ENCODE assay signal across 33 cellular contexts in genomic region chr22:23744485-23744884, GRCh38. TPM values are rescaled to one million over a fixed set of nuclear protein-coding genes. Genes with fewer than 3 reads are reported as not detected.
"Had no signal": no experiment of that assay in that cellular context is flagged by ENCODE, and none has a peak within 500 bp of the region (broad histone marks: within the 10 kb centered on the region; RNA-seq: fewer than 3 reads in every experiment).

No MANE protein-coding gene starts in this region.

- DNase-seq: activated CD4-positive, alpha-beta T cell treated with anti-CD3 and anti-CD28 coated beads for 1 hour; activated CD4-positive, alpha-beta T cell treated with anti-CD3 and anti-CD28 coated beads for 4 hours; activated CD4-positive, alpha-beta T cell treated with anti-CD3 and anti-CD28 coated beads, Interleukin-2, amount 10 ng/mL, durations not matched to agents 7 days and 5 days; activated CD4-positive, alpha-beta T cell treated with anti-CD3 and anti-CD28 coated beads, Interleukin-2, amount 50 U/mL, for 48 hours; activated CD8-positive, alpha-beta memory T cell treated with anti-CD3 and anti-CD28 coated beads for 24 hours; activated CD8-positive, alpha-beta T cell treated with anti-CD3 and anti-CD28 coated beads for 36 hours; activated effector memory CD4-positive, alpha-beta T cell treated with Interleukin-2 at 50 U/mL for 16 hours; activated gamma-delta T cell treated with Interleukin-2 at 50 U/mL for 16 hours; activated naive CD4-positive, alpha-beta T cell treated with anti-CD3 and anti-CD28 coated beads, Interleukin-2, amount 50 U/mL, for 16 hours; activated naive CD4-positive, alpha-beta T cell treated with Interleukin-2 at 50 U/mL for 16 hours; activated T-cell treated with anti-CD3 and anti-CD28 coated beads, Interleukin-2, amount 50 U/mL, for 4 hours; amniotic stem cell; body of pancreas; dorsolateral prefrontal cortex; effector memory CD4-positive, alpha-beta T cell; endodermal cell; erythroblast; glutamatergic neuron; heart left ventricle; T-helper 1 cell; T-helper 17 cell; T1000 had no signal

- H3K27me3 ChIP-seq: body of pancreas, dorsolateral prefrontal cortex, esophagus muscularis mucosa, heart left ventricle had no signal

- H3K4me1 Mint-ChIP-seq: activated CD4-positive, alpha-beta T cell treated with anti-CD3 and anti-CD28 coated beads, Interleukin-2, amount 10 ng/mL, durations not matched to agents 7 days and 5 days; endodermal cell; T-helper 17 cell had no signal

- FAIRE-seq: frontal cortex had no signal

- H3K4me3 ChIP-seq: body of pancreas, coronary artery, dorsolateral prefrontal cortex, esophagus muscularis mucosa, heart left ventricle had no signal

- H3K9me3 ChIP-seq: body of pancreas had no signal

- H3K27ac Mint-ChIP-seq: activated CD4-positive, alpha-beta T cell treated with anti-CD3 and anti-CD28 coated beads, Interleukin-2, amount 10 ng/mL, durations not matched to agents 7 days and 5 days; activated CD8-positive, alpha-beta T cell treated with anti-CD3 and anti-CD28 coated beads for 36 hours; activated naive CD8-positive, alpha-beta T cell; activated T-helper 17 cell treated with anti-CD3 and anti-CD28 coated beads, Interleukin-2, amount 50 U/mL, for 72 hours; dendritic cell treated with granulocyte-macrophage colony-stimulating factor and Interleukin-4, amounts not matched to agents 40 ng/mL and 50 ng/mL, for 4 days; endodermal cell; T-helper 17 cell; T-helper 2 cell treated with Interferon-gamma antibody and Interleukin-4, amounts not matched to agents 5 μg/mL and 100 μg/mL, for 36 hours had no signal

- H3K4me3 Mint-ChIP-seq: activated CD4-positive, alpha-beta T cell treated with anti-CD3 and anti-CD28 coated beads, Interleukin-2, amount 10 ng/mL, durations not matched to agents 7 days and 5 days; activated CD8-positive, alpha-beta T cell treated with anti-CD3 and anti-CD28 coated beads for 36 hours; activated naive CD8-positive, alpha-beta T cell; activated T-cell treated with anti-CD3 and anti-CD28 coated beads, Interleukin-2, amount 50 U/mL, for 4 hours; activated T-helper 17 cell treated with anti-CD3 and anti-CD28 coated beads, Interleukin-2, amount 50 U/mL, for 72 hours; central memory CD8-positive, alpha-beta T cell; dendritic cell treated with granulocyte-macrophage colony-stimulating factor and Interleukin-4, amounts not matched to agents 40 ng/mL and 50 ng/mL, for 4 days; endodermal cell; T-helper 17 cell; T-helper 2 cell treated with Interferon-gamma antibody and Interleukin-4, amounts not matched to agents 5 μg/mL and 100 μg/mL, for 36 hours had no signal

- H3K27me3 Mint-ChIP-seq: activated CD4-positive, alpha-beta T cell treated with anti-CD3 and anti-CD28 coated beads, Interleukin-2, amount 10 ng/mL, durations not matched to agents 7 days and 5 days; activated CD8-positive, alpha-beta T cell treated with anti-CD3 and anti-CD28 coated beads for 36 hours; activated naive CD8-positive, alpha-beta T cell; activated T-helper 17 cell treated with anti-CD3 and anti-CD28 coated beads, Interleukin-2, amount 50 U/mL, for 72 hours; central memory CD8-positive, alpha-beta T cell; dendritic cell treated with granulocyte-macrophage colony-stimulating factor and Interleukin-4, amounts not matched to agents 40 ng/mL and 50 ng/mL, for 4 days; T-helper 17 cell had no signal

- ATAC-seq: activated CD8-positive, alpha-beta T cell treated with anti-CD3 and anti-CD28 coated beads for 36 hours; activated T-cell treated with anti-CD3 and anti-CD28 coated beads, Interleukin-2, amount 50 U/mL, for 4 hours; activated T-helper 17 cell treated with anti-CD3 and anti-CD28 coated beads, Interleukin-2, amount 50 U/mL, for 72 hours; body of pancreas; heart left ventricle; T-helper 17 cell had no signal

- H3K9me3 Mint-ChIP-seq: activated T-helper 17 cell treated with anti-CD3 and anti-CD28 coated beads, Interleukin-2, amount 50 U/mL, for 72 hours; central memory CD8-positive, alpha-beta T cell; dendritic cell treated with granulocyte-macrophage colony-stimulating factor and Interleukin-4, amounts not matched to agents 40 ng/mL and 50 ng/mL, for 4 days; T-helper 2 cell treated with Interferon-gamma antibody and Interleukin-4, amounts not matched to agents 5 μg/mL and 100 μg/mL, for 36 hours had no signal

- H3K27ac ChIP-seq: body of pancreas, esophagus muscularis mucosa, heart left ventricle had no signal

RNA-seq across cellular contexts. Expression of gene VPREB3, which starts 9.7 kb away (rescaled TPM):
- total RNA-seq: activated CD4-positive, alpha-beta T cell treated with anti-CD3 and anti-CD28 coated beads, Interleukin-2, amount 10 ng/mL, durations not matched to agents 7 days and 5 days; activated CD8-positive, alpha-beta T cell treated with anti-CD3 and anti-CD28 coated beads for 36 hours; activated T-cell treated with anti-CD3 and anti-CD28 coated beads, Interleukin-2, amount 50 U/mL, for 4 hours; activated T-helper 17 cell treated with anti-CD3 and anti-CD28 coated beads, Interleukin-2, amount 50 U/mL, for 72 hours; body of pancreas; bronchial epithelial cell; cerebellum; endodermal cell; esophagus muscularis mucosa; frontal cortex had no signal

RNA-seq across cellular contexts. Expression of gene C22orf15, which starts 18.3 kb away (rescaled TPM):
- total RNA-seq: activated T-helper 17 cell treated with anti-CD3 and anti-CD28 coated beads, Interleukin-2, amount 50 U/mL, for 72 hours; body of pancreas; bronchial epithelial cell; cardiac septum; cerebellum; frontal cortex; heart left ventricle had no signal
- polyA plus RNA-seq: heart left ventricle had no signal
